10 cellular contexts compared by ENCODE assay signal in genomic region chr19:5354403-5354802, GRCh38. TPM values are rescaled to one million over a fixed set of nuclear protein-coding genes. Genes with fewer than 3 reads are reported as not detected.
DNase-seq lines count a peak whose midpoint lies in the region; ATAC-seq, FAIRE-seq and TF ChIP-seq lines count a peak whose summit lies in the region.
"Had no signal": no experiment of that assay in that cellular context is flagged by ENCODE, and none has a peak within 500 bp of the region (broad histone marks: within the 10 kb centered on the region; RNA-seq: fewer than 3 reads in every experiment).

No MANE protein-coding gene starts in this region.

- no peak overlapping the region for H3K4me3 ChIP-seq in DND-41 (ENCODE audit: low read depth in 1 of 2, low read length in 2 of 2)
- H3K4me3 ChIP-seq in H7 (ENCODE audit: insufficient read depth, low read depth, low read length), result no peak overlapping the region
- no peak overlapping the region for H3K4me3 ChIP-seq in HepG2 (replicated peaks in 1 of 3; ENCODE audit: insufficient read depth in 1 of 3, low read depth in 2 of 3, low read length in 3 of 3)
- no peak overlapping the region for H3K4me3 ChIP-seq in sigmoid colon

- TF ChIP-seq CTCF in DND-41 (IDR thresholded peaks at IDR 0.05; ENCODE audit: borderline replicate concordance, extremely low read depth, low read length, poor library complexity, severe bottlenecking) (peak; percentile 63), activated B cell treated with CpG ODN at 0.5 μM for 24 hours (IDR thresholded peaks at IDR 0.05) (no peak), HepG2 (CRISPR knock-in tag; IDR thresholded peaks at IDR 0.05) (peak; percentile 73), sigmoid colon (IDR thresholded peaks at IDR 0.05) (no peak)

- in situ Hi-C loops in HepG2 (cut with HindIII; ENCODE audit: extremely low pct_ligation_motif_present, low pct_unique_long_range_greater_than_20kb), result no loop called here

- no peak for TF ChIP-seq EP300 in HepG2 (IDR thresholded peaks at IDR 0.05; ENCODE audit: low read depth in 2 of 2, low read length in 2 of 2)
- no peak for TF ChIP-seq EP300 in HepG2 (CRISPR knock-in tag; IDR thresholded peaks at IDR 0.05; ENCODE audit: borderline replicate concordance)
- TF ChIP-seq EP300 in sigmoid colon (IDR thresholded peaks at IDR 0.05), result no peak

- H3K4me2 ChIP-seq in DND-41 (ENCODE audit: insufficient read depth, low read length) (no peak overlapping the region), HepG2 (ENCODE audit: low read depth, low read length) (no peak overlapping the region)

- H3K9me3 ChIP-seq in DND-41 (ENCODE audit: insufficient read depth, low read length, severe bottlenecking) (no peaks in the 10 kb centered on the region), HepG2 (ENCODE audit: low read length) (no peaks in the 10 kb centered on the region), sigmoid colon (no peaks in the 10 kb centered on the region)

- FAIRE-seq in HepG2 (lab: Jason Lieb, UNC), result no peak

- BruUV-seq in HepG2 (replicated peaks; lab: Mats Ljungman, UMichigan), result no TSS peak

- no peaks in the 10 kb centered on the region for H3K4me1 ChIP-seq in DND-41 (ENCODE audit: insufficient read depth, low read length)
- peaks cover 24% of the 10 kb centered on the region for H3K4me1 ChIP-seq in HepG2 (ENCODE audit: insufficient read depth, low read length)
- H3K4me1 ChIP-seq in sigmoid colon, result no peaks in the 10 kb centered on the region

- CTCF ChIA-PET in activated B cell treated with CpG ODN at 0.5 μM for 24 hours (lab: Charles Lee) (no interaction called here), HepG2 (lab: Yijun Ruan, JAX; ENCODE audit: low intra/inter-chr PET ratio, low total read pairs) (interaction anchor here (1.2 kb wide), 1 partner anchor 129 kb away, joined by 3 read pairs; no protein-coding TSS in a partner anchor)

- no peaks in the 10 kb centered on the region for H3K36me3 Mint-ChIP-seq in activated B cell treated with CpG ODN at 0.5 μM for 24 hours (ENCODE audit: low read depth)

- POLR2A ChIA-PET in activated B cell treated with CpG ODN at 0.5 μM for 24 hours (lab: Charles Lee), result no interaction called here
- POLR2A ChIA-PET in HepG2 (lab: Yijun Ruan, JAX), result no interaction called here

- peak; percentile 29; the same call in 1 of the 3 replicates for ATAC-seq in DND-41 (ENCODE audit: insufficient read depth, low read depth)
- ATAC-seq in activated B cell treated with CpG ODN at 0.5 μM for 24 hours (ENCODE audit: low read depth), result peak; percentile 37
- ATAC-seq in HepG2, result peak; percentile 77

- no peaks in the 10 kb centered on the region for H3K9me3 Mint-ChIP-seq in activated B cell treated with CpG ODN at 0.5 μM for 24 hours

- H3K27ac Mint-ChIP-seq in activated B cell treated with CpG ODN at 0.5 μM for 24 hours, result no peak overlapping the region

- H3K9ac ChIP-seq in DND-41 (ENCODE audit: low read depth, low read length) (no peak overlapping the region), HepG2 (ENCODE audit: insufficient read depth, low read depth, low read length) (no peak overlapping the region)

- no peaks in the 10 kb centered on the region for H3K4me1 Mint-ChIP-seq in activated B cell treated with CpG ODN at 0.5 μM for 24 hours

- H3K27me3 ChIP-seq in DND-41 (ENCODE audit: insufficient read depth, low read length, poor library complexity) (no peaks in the 10 kb centered on the region), H7 (ENCODE audit: control insufficient read depth, insufficient read depth, low read length) (peaks cover 1% of the 10 kb centered on the region; the same call in 1 of the 2 replicates), HepG2 (ENCODE audit: control insufficient read depth in 1 of 2, insufficient read depth in 2 of 2, low read length in 2 of 2) (peaks cover 0 to 1% of the 10 kb centered on the region in 2 experiments; a peak in 1 of 5 replicates), sigmoid colon (peaks cover 4 to 53% (median 15%) of the 10 kb centered on the region in 3 donors)

- peaks cover 14% of the 10 kb centered on the region for H3K27me3 Mint-ChIP-seq in activated B cell treated with CpG ODN at 0.5 μM for 24 hours

- H3K36me3 ChIP-seq in DND-41 (ENCODE audit: insufficient read depth, low read length), result no peaks in the 10 kb centered on the region
- no peaks in the 10 kb centered on the region for H3K36me3 ChIP-seq in H7 (replicated peaks; ENCODE audit: control insufficient read depth, insufficient read depth, low read length)
- H3K36me3 ChIP-seq in HepG2 (replicated peaks in 1 of 2; ENCODE audit: control insufficient read depth in 1 of 2, insufficient read depth in 2 of 2, low read length in 2 of 2), result no peaks in the 10 kb centered on the region
- H3K36me3 ChIP-seq in sigmoid colon, result no peaks in the 10 kb centered on the region

- WGBS in HepG2 (ENCODE audit: low lambda C conversion rate), result 67% methylated on average over 4 of the region's 4 CpGs
- 88 to 89% methylated on average over 4 of the region's 4 CpGs for WGBS in sigmoid colon, 2 donors

- H4K20me1 ChIP-seq in DND-41 (ENCODE audit: insufficient read depth, low read length) (peaks cover 7% of the 10 kb centered on the region; the same call in 1 of the 2 replicates), HepG2 (ENCODE audit: insufficient read depth, low read length) (no peaks in the 10 kb centered on the region)

- intact Hi-C loops in activated B cell treated with CpG ODN at 0.5 μM for 24 hours (cut with micrococcal nuclease) (no loop called here), HepG2 (cut with micrococcal nuclease; ENCODE audit: unreplicated experiment) (loop anchor here (10.0 kb wide), 1 partner anchor 130 kb away; no protein-coding TSS in a partner anchor), sigmoid colon (cut with DNase I) (no loop called here)

- no peak overlapping the region for H3K4me3 Mint-ChIP-seq in activated B cell treated with CpG ODN at 0.5 μM for 24 hours

- peak; percentile 34 for DNase-seq in DND-41
- DNase-seq in H7, result peak; percentile 80
- DNase-seq in activated B cell treated with CpG ODN at 0.5 μM for 24 hours, result no peak
- DNase-seq in HepG2 (ENCODE audit: low spot score), result peak; percentile 34
- no peak for DNase-seq in NK-92 treated with Interleukin-12 subunit alpha and Interleukin-12 subunit beta, amount 100 ng/mL, for 24 hours (lab: John Stamatoyannopoulos, UW)
- DNase-seq in activated CD8-positive, alpha-beta memory T cell treated with anti-CD3 and anti-CD28 coated beads, Interleukin-2, amount 50 U/mL, for 4 hours, result no peak
- DNase-seq in NCI-H2227 (lab: John Stamatoyannopoulos, UW; ENCODE audit: unreplicated experiment), result no peak
- DNase-seq in sigmoid colon, result no peak
- DNase-seq: cortex of kidney, Kasumi-1 had no signal

- TF ChIP-seq POLR2A in HepG2 (IDR thresholded peaks at IDR 0.05; ENCODE audit: insufficient read depth in 1 of 2, low read depth in 2 of 2, low read length in 2 of 2), result no peak
- TF ChIP-seq POLR2A in sigmoid colon (IDR thresholded peaks at IDR 0.05), result no peak

- no peak overlapping the region for H2AFZ ChIP-seq in DND-41 (ENCODE audit: low read depth, low read length)
- no peak overlapping the region for H2AFZ ChIP-seq in HepG2 (ENCODE audit: low read length)

- no peaks in the 10 kb centered on the region for H3K79me2 ChIP-seq in DND-41 (ENCODE audit: insufficient read depth, low read length)
- H3K79me2 ChIP-seq in HepG2 (ENCODE audit: insufficient read depth, low read length), result no peaks in the 10 kb centered on the region

- TF ChIP-seq RAD21 in HepG2 (CRISPR knock-in tag; IDR thresholded peaks at IDR 0.05), result peak; percentile 25; the same call in 1 of the 2 replicates

- H3K27ac ChIP-seq in DND-41 (ENCODE audit: low read length) (no peak overlapping the region), HepG2 (ENCODE audit: extremely low read length, insufficient read depth, low read length) (no peak overlapping the region), sigmoid colon (no peak overlapping the region)

TF ChIP-seq in HepG2, 621 proteins besides CTCF, POLR2A, EP300 and RAD21 (continues in another document):
- TF ChIP-seq YEATS4 (CRISPR knock-in tag; IDR thresholded peaks at IDR 0.05; ENCODE audit: borderline replicate concordance) (no peak), HIVEP1 (CRISPR knock-in tag; IDR thresholded peaks at IDR 0.05) (no peak), ONECUT2 (CRISPR knock-in tag; IDR thresholded peaks at IDR 0.05) (no peak)

RNA-seq across cellular contexts. Expression of gene PTPRS, which starts 13.8 kb away (rescaled TPM):
- total RNA-seq in H7 (2014; rRNA removed; shearing (Covaris generic)), result 130 and 156 TPM in 2 replicates
- total RNA-seq in activated B cell treated with CpG ODN at 0.5 μM for 24 hours, result 2.5 and 3.4 TPM in 2 replicates
- total RNA-seq in HepG2 (2016; rRNA removed; fragmentation: Illumina TruSeq; extraction: Trizol), result 21.3 and 32.7 TPM in 2 replicates
- total RNA-seq in HepG2 (2016; cell fraction: cytosol; rRNA removed; fragmentation: Illumina TruSeq; extraction: Trizol; ENCODE audit: low read depth), result 8.8 and 10.2 TPM in 2 replicates
- total RNA-seq in HepG2 (2016; cell fraction: insoluble cytoplasmic fraction; rRNA removed; fragmentation: Illumina TruSeq; extraction: Trizol), result 17.7 and 32.1 TPM in 2 replicates
- total RNA-seq in HepG2 (2016; cell fraction: membrane; rRNA removed; fragmentation: Illumina TruSeq; extraction: Trizol), result 21.8 and 23.0 TPM in 2 replicates
- total RNA-seq in HepG2 (2016; cell fraction: nucleus; rRNA removed; fragmentation: Illumina TruSeq; extraction: Trizol), result 57.4 and 62.6 TPM in 2 replicates
- polyA plus RNA-seq in HepG2 (2011; rRNA removed), result 43.9 and 63.5 TPM in 2 replicates
- polyA plus RNA-seq in HepG2 (2011; cell fraction: cytosol; rRNA removed), result 36.8 and 40.6 TPM in 2 replicates
- polyA plus RNA-seq in HepG2 (2011; cell fraction: nucleus; rRNA removed), result 194 and 221 TPM in 2 replicates
- polyA plus RNA-seq in HepG2 (2012), result 24.6 and 49.4 TPM in 2 replicates
- 4.6 and 4.7 TPM in 2 replicates for polyA plus RNA-seq in HepG2 (2016; cell fraction: cytosol; fragmentation: Illumina TruSeq; extraction: Trizol; ENCODE audit: low read depth)
- 8.4 and 10.5 TPM in 2 replicates for polyA plus RNA-seq in HepG2 (2016; cell fraction: insoluble cytoplasmic fraction; fragmentation: Illumina TruSeq; extraction: Trizol; ENCODE audit: low read depth)
- polyA plus RNA-seq in HepG2 (2016; cell fraction: membrane; fragmentation: Illumina TruSeq; extraction: Trizol; ENCODE audit: low read depth), result 5.1 and 5.2 TPM in 2 replicates
- polyA plus RNA-seq in HepG2 (2016; cell fraction: nucleus; fragmentation: Illumina TruSeq; extraction: Trizol; ENCODE audit: insufficient read depth, low read depth), result 68.7 and 77.5 TPM in 2 replicates
- 65.7 and 175 TPM in 2 replicates for polyA minus RNA-seq in HepG2 (2011; rRNA and poly(A)+ RNA removed; ENCODE audit: low replicate concordance)
- 79.6 and 103 TPM in 2 replicates for polyA minus RNA-seq in HepG2 (2011; cell fraction: cytosol; rRNA and poly(A)+ RNA removed)
- 55.6 and 71.9 TPM in 2 replicates for polyA minus RNA-seq in HepG2 (2011; cell fraction: nucleus; rRNA and poly(A)+ RNA removed)
- total RNA-seq in sigmoid colon, result 100 to 1,000 TPM; 120 to 211 (median 139) TPM
- 10 to 100 TPM in 1 of 3 donors, 1 to 10 TPM in 1, under 1 TPM in 1; 0.46 to 12.3 (median 2.4) TPM for polyA plus RNA-seq in sigmoid colon

Comparison
In these comparisons a context has a peak if more than half of its experiments do, and no peak if none do; other contexts are left out.
1. DNase-seq: peak in DND-41 (single experiment), H7 (single experiment) and HepG2 (single experiment); none in activated B cell treated with CpG ODN at 0.5 μM for 24 hours (single experiment), NK-92 treated with Interleukin-12 subunit alpha and Interleukin-12 subunit beta, amount 100 ng/mL, for 24 hours (single experiment), activated CD8-positive, alpha-beta memory T cell treated with anti-CD3 and anti-CD28 coated beads, Interleukin-2, amount 50 U/mL, for 4 hours (single experiment), NCI-H2227 (single experiment) and sigmoid colon (single experiment).
2. CTCF ChIP-seq: peak in DND-41 (single experiment) and HepG2 (single experiment); none in activated B cell treated with CpG ODN at 0.5 μM for 24 hours (single experiment) and sigmoid colon (0 of 4).
3. Peak in every context shown above with its lines, with median percentiles within 50 percentile points of each other: ATAC-seq.